In genomic region chr2:71068218-71069035, GRCh38 we compare ENCODE assay signal across 1 cellular context.
TF ChIP-seq lines count a peak whose summit lies in the region.

Gene NAGK (plus strand): TSS chr2:71068648. CDS start chr2:71068684, 36 bp downstream.

TF ChIP-seq in K562, 482 proteins besides CTCF, POLR2A, EP300 and RAD21 (continued from another document and continues in another):
- 0 out of 2 replicates have a peak, but pooled peaks have one; percentile 52 for TF ChIP-seq ZBTB43 (CRISPR knock-in tag; IDR thresholded peaks at IDR 0.05)
- TF ChIP-seq ZNF668 (CRISPR knock-in tag; IDR thresholded peaks at IDR 0.05), result no peak
- 0 out of 2 replicates have a peak, but pooled peaks have one; percentile 66 for TF ChIP-seq BCOR (IDR thresholded peaks at IDR 0.05)
- 0 out of 2 replicates have a peak, but pooled peaks have one; percentile 48 for TF ChIP-seq ZFP1 (CRISPR knock-in tag; IDR thresholded peaks at IDR 0.05)
- TF ChIP-seq MNT (conservative IDR thresholded peaks at IDR 0.05), result peak; percentile 90 to 96
- TF ChIP-seq JUN (IDR thresholded peaks at IDR 0.05; ENCODE audit: borderline replicate concordance, low read depth, low read length), result no peak; the same call in 1 of the 2 replicates
- TF ChIP-seq JUN (CRISPR knock-in tag; IDR thresholded peaks at IDR 0.05; ENCODE audit: borderline replicate concordance), result 0 out of 2 replicates have a peak, but pooled peaks have one; percentile 19
- no peak for TF ChIP-seq ZNF121 (CRISPR knock-in tag; conservative IDR thresholded peaks at IDR 0.05)
- peak in 1 of 2 experiments; percentile 100; a peak in 2 of 4 replicates for TF ChIP-seq HDAC1 (IDR thresholded peaks at IDR 0.05)
- peak; percentile 100 for TF ChIP-seq TFAP4 (CRISPR knock-in tag; IDR thresholded peaks at IDR 0.05; ENCODE audit: borderline replicate concordance)
- TF ChIP-seq HLTF (IDR thresholded peaks at IDR 0.05), result peak; percentile 74; the same call in 1 of the 2 replicates
- peak; percentile 52; the same call in 1 of the 2 replicates for TF ChIP-seq CHD2 (IDR thresholded peaks at IDR 0.05; ENCODE audit: low read depth, low read length)
- 0 out of 2 replicates have a peak, but pooled peaks have one; percentile 20 for TF ChIP-seq SRSF1 (IDR thresholded peaks at IDR 0.05; ENCODE audit: low read depth, low read length)
- peak; percentile 98 for TF ChIP-seq EP400 (IDR thresholded peaks at IDR 0.05)
- peak; percentile 91 for TF ChIP-seq ETS1 (conservative IDR thresholded peaks at IDR 0.05; ENCODE audit: control insufficient read depth, low read depth, low read length)
- TF ChIP-seq ZNF436 (CRISPR knock-in tag; IDR thresholded peaks at IDR 0.05), result peak; percentile 76
- peak; percentile 99 for TF ChIP-seq SUPT5H (IDR thresholded peaks at IDR 0.05)
- no peak; the same call in 1 of the 2 replicates for TF ChIP-seq SMARCE1 (IDR thresholded peaks at IDR 0.05)
- peak; percentile 98 for TF ChIP-seq MGA (IDR thresholded peaks at IDR 0.05)
- TF ChIP-seq DACH1 (IDR thresholded peaks at IDR 0.05; ENCODE audit: partially characterized antibody), result peak; percentile 100
- TF ChIP-seq IRF1 (CRISPR knock-in tag; IDR thresholded peaks at IDR 0.05; ENCODE audit: borderline replicate concordance), result 0 out of 2 replicates have a peak, but pooled peaks have one; percentile 61
- no peak for TF ChIP-seq ZNF431 (CRISPR knock-in tag; IDR thresholded peaks at IDR 0.05)
- peak; percentile 84 for TF ChIP-seq CREM (IDR thresholded peaks at IDR 0.05; ENCODE audit: low read depth)
- peak; percentile 24; the same call in 1 of the 2 replicates for TF ChIP-seq ZNF12 (CRISPR knock-in tag; IDR thresholded peaks at IDR 0.05)
- peak; percentile 76 for TF ChIP-seq ZBTB40 (IDR thresholded peaks at IDR 0.05)
- TF ChIP-seq ZBTB40 (CRISPR knock-in tag; IDR thresholded peaks at IDR 0.05), result no peak
- TF ChIP-seq CHD1 (IDR thresholded peaks at IDR 0.05; ENCODE audit: low read length), result peak; percentile 44
